ENCODE assay signal across 1 cellular context in genomic region chr7:106643189-106643588, GRCh38.
TF ChIP-seq lines count a peak whose summit lies in the region.

No MANE protein-coding gene starts in this region.

TF ChIP-seq in SK-N-SH, 30 proteins besides CTCF, POLR2A, EP300 and RAD21 (continued from another document):
- TF ChIP-seq NFIC (IDR thresholded peaks at IDR 0.05; ENCODE audit: borderline replicate concordance) = no peak
